Comparison of ENCODE assay signal across 8 cellular contexts in the genomic region with DNA sequence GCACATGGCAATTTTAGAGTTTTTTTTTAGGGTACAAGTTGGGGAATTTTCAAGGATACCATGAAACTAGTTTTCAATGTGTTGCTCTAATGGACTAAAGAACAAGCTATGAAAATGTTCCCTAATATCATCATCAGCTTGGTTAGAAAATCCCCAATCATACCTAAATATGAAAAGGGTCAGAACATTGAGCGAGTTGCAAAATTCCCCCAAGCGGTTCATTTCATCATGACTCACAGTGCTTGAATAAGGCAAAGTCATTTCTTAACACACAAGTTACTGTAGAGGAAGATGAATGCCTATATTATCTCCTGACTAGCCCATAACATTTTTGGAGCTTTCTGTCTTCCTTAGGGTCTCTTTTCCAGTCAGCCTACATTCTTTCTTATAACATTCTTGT.
DNase-seq lines count a peak whose midpoint lies in the region; ATAC-seq, FAIRE-seq and TF ChIP-seq lines count a peak whose summit lies in the region.

No MANE protein-coding gene starts in this region.

- H3K27me3 ChIP-seq in OCI-LY1 (ENCODE audit: insufficient read depth, low read length) (no peaks in the 10 kb centered on the region), HepG2 (ENCODE audit: control insufficient read depth in 1 of 2, insufficient read depth in 2 of 2, low read length in 2 of 2) (no peaks in the 10 kb centered on the region)

- no peaks in the 10 kb centered on the region for H3K9me2 ChIP-seq in OCI-LY1 (ENCODE audit: low read depth, low read length)

- FAIRE-seq in HepG2 (lab: Jason Lieb, UNC), result no peak

- H3K9ac ChIP-seq in OCI-LY1 (ENCODE audit: low read length) (no peak overlapping the region), HepG2 (ENCODE audit: insufficient read depth, low read depth, low read length) (no peak overlapping the region)

- no peaks in the 10 kb centered on the region for H4K20me1 ChIP-seq in OCI-LY1 (ENCODE audit: insufficient read depth, low read length)
- H4K20me1 ChIP-seq in HepG2 (ENCODE audit: insufficient read depth, low read length), result no peaks in the 10 kb centered on the region

- H3K4me2 ChIP-seq in OCI-LY1 (ENCODE audit: low read length) (no peak overlapping the region), HepG2 (ENCODE audit: low read depth, low read length) (no peak overlapping the region)

- 0% methylated on average over 2 of the region's 2 CpGs for WGBS in HepG2 (ENCODE audit: low lambda C conversion rate)

- H3F3A ChIP-seq in OCI-LY1 (ENCODE audit: insufficient read depth, low read length), result no peaks in the 10 kb centered on the region

- POLR2A ChIA-PET in HepG2 (lab: Yijun Ruan, JAX), result no interaction called here

- no peak for TF ChIP-seq CTCF in OCI-LY1 (IDR thresholded peaks at IDR 0.05; ENCODE audit: low read length)
- TF ChIP-seq CTCF in HepG2 (CRISPR knock-in tag; IDR thresholded peaks at IDR 0.05), result no peak

- in situ Hi-C loops in HepG2 (cut with HindIII; ENCODE audit: extremely low pct_ligation_motif_present, low pct_unique_long_range_greater_than_20kb), result no loop called here

- intact Hi-C loops in cardiac septum (cut with DNase I) (no loop called here), HepG2 (cut with micrococcal nuclease; ENCODE audit: unreplicated experiment) (no loop called here)

- DNase-seq in epithelial cell of prostate (ENCODE audit: low read depth, low spot score) (no peak), mesenteric fat pad (ENCODE audit: low spot score) (no peak), cardiac septum (ENCODE audit: low spot score) (no peak), AG08396 (ENCODE audit: low spot score) (no peak), HepG2 (ENCODE audit: low spot score) (no peak)

- no peaks in the 10 kb centered on the region for H3K9me3 ChIP-seq in OCI-LY1 (ENCODE audit: low read length)
- no peaks in the 10 kb centered on the region for H3K9me3 ChIP-seq in HepG2 (ENCODE audit: low read length)

- H3K27ac ChIP-seq in OCI-LY1 (ENCODE audit: low read depth, low read length, poor library complexity, severe bottlenecking) (peak overlapping the region; percentile 49), epithelial cell of prostate (peak overlapping the region; percentile 41), HepG2 (ENCODE audit: extremely low read length, insufficient read depth, low read length) (no peak overlapping the region)

- ATAC-seq in GM18873 (IDR thresholded peaks at IDR 0.05; ENCODE audit: low FRiP score, unreplicated experiment) (peak; percentile 76), HG02678 (IDR thresholded peaks at IDR 0.05; ENCODE audit: unreplicated experiment) (peak; percentile 71), HepG2 (no peak)

- H3K4me1 ChIP-seq in OCI-LY1 (ENCODE audit: insufficient read depth, low read length, severe bottlenecking) (peaks cover 20% of the 10 kb centered on the region), HepG2 (ENCODE audit: insufficient read depth, low read length) (no peaks in the 10 kb centered on the region)

- H3K36me3 ChIP-seq in OCI-LY1 (ENCODE audit: insufficient read depth, low read length), result peaks cover 7% of the 10 kb centered on the region
- H3K36me3 ChIP-seq in HepG2 (replicated peaks in 1 of 2; ENCODE audit: control insufficient read depth in 1 of 2, insufficient read depth in 2 of 2, low read length in 2 of 2), result no peaks in the 10 kb centered on the region

- H2AFZ ChIP-seq in OCI-LY1 (ENCODE audit: low read length) (no peak overlapping the region), HepG2 (ENCODE audit: low read length) (no peak overlapping the region)

- CTCF ChIA-PET in HepG2 (lab: Yijun Ruan, JAX; ENCODE audit: low intra/inter-chr PET ratio, low total read pairs), result no interaction called here

- TF ChIP-seq RAD21 in HepG2 (CRISPR knock-in tag; IDR thresholded peaks at IDR 0.05), result no peak

- no peak for TF ChIP-seq POLR2A in HepG2 (IDR thresholded peaks at IDR 0.05; ENCODE audit: insufficient read depth in 1 of 2, low read depth in 2 of 2, low read length in 2 of 2)

- H3K79me2 ChIP-seq in OCI-LY1 (ENCODE audit: insufficient read depth, low read length) (no peaks in the 10 kb centered on the region), HepG2 (ENCODE audit: insufficient read depth, low read length) (no peaks in the 10 kb centered on the region)

- no TSS peak for BruUV-seq in HepG2 (replicated peaks; lab: Mats Ljungman, UMichigan)

- H3K4me3 ChIP-seq in OCI-LY1 (ENCODE audit: low read depth, low read length, poor library complexity, severe bottlenecking) (no peak overlapping the region), HepG2 (replicated peaks in 1 of 3; ENCODE audit: insufficient read depth in 1 of 3, low read depth in 2 of 3, low read length in 3 of 3) (no peak overlapping the region)

- TF ChIP-seq EP300 in HepG2 (IDR thresholded peaks at IDR 0.05; ENCODE audit: low read depth in 2 of 2, low read length in 2 of 2) (no peak), HepG2 (CRISPR knock-in tag; IDR thresholded peaks at IDR 0.05; ENCODE audit: borderline replicate concordance) (no peak)

TF ChIP-seq in HepG2, 621 proteins besides CTCF, POLR2A, EP300 and RAD21:
- TF ChIP-seq ZNF761 (CRISPR knock-in tag; conservative IDR thresholded peaks at IDR 0.05), result no peak
- TF ChIP-seq ATRX (CRISPR knock-in tag; IDR thresholded peaks at IDR 0.05; ENCODE audit: borderline replicate concordance), result no peak
- TF ChIP-seq ZNF101 (CRISPR knock-in tag; IDR thresholded peaks at IDR 0.05; ENCODE audit: borderline replicate concordance, low read depth), result no peak
- no peak for TF ChIP-seq ZNF552 (CRISPR knock-in tag; IDR thresholded peaks at IDR 0.05; ENCODE audit: borderline replicate concordance)
- TF ChIP-seq ZBTB8A (CRISPR knock-in tag; IDR thresholded peaks at IDR 0.05; ENCODE audit: borderline replicate concordance, low read depth), result no peak
- TF ChIP-seq SMAD3 (CRISPR knock-in tag; IDR thresholded peaks at IDR 0.05), result no peak
